ENCODE assay signal across 8 cellular contexts in the genomic region with DNA sequence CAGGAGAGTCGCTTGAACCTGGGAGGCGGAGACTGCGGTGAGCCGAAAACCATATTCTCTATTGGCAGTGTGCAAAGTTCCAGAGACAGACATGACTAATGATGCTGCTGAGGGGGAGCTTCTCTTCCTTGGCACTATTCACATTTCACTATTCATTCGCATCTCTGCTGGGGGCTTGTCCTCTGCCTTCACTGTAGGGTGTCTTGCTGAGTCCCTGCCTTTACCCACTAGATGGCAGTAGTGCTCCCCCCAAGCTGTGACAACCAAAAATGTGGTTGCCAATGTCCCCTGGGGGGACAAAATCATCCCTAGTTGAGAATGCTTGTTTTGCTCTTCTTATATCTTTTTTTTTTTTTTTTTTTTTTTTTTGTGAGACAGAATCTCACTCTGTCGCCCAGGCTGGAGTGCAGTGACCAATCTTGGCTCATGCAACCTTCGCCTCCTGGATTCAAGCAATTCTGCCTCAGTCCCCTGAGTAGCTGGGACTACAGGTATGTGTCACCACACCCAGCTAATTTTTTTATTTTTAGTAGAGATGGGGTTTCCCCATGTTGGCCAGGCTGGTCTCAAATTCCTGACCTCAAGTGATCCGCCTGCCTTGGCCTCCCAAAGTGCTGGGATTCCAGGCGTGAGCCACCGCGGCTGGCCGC. TPM values are rescaled to one million over a fixed set of nuclear protein-coding genes. Genes with fewer than 3 reads are reported as not detected.
DNase-seq lines count a peak whose midpoint lies in the region; ATAC-seq and TF ChIP-seq lines count a peak whose summit lies in the region.
"Not testable (repeated sequence)": the region's sequence is repeated elsewhere in the genome, so short reads cannot be mapped to it uniquely, and the experiment has no call there.

No MANE protein-coding gene starts in this region.

- H3K27me3 Mint-ChIP-seq in chondrocyte (ENCODE audit: low read depth): not testable (repeated sequence)

- not testable (repeated sequence) for H3K4me3 Mint-ChIP-seq in chondrocyte (ENCODE audit: unreplicated experiment)

- H3K4me1 Mint-ChIP-seq in chondrocyte (ENCODE audit: low read depth): not testable (repeated sequence)

- not testable (repeated sequence) for H3K27me3 ChIP-seq in kidney epithelial cell (ENCODE audit: control insufficient read depth, insufficient read depth, low read length)

- ATAC-seq in GM18907 (IDR thresholded peaks at IDR 0.05; ENCODE audit: unreplicated experiment): peak; percentile 69

- H3K36me3 ChIP-seq in kidney epithelial cell (ENCODE audit: control insufficient read depth, insufficient read depth, low read length): not testable (repeated sequence)

- peak overlapping the region; percentile 24 for H3K27ac Mint-ChIP-seq in chondrocyte (ENCODE audit: unreplicated experiment)

- H3K4me3 ChIP-seq in AG10803 (ENCODE audit: low read length); kidney epithelial cell (ENCODE audit: low read depth, low read length): not testable (repeated sequence)

- peaks cover 11% of the 10 kb centered on the region for H3K36me3 Mint-ChIP-seq in chondrocyte (ENCODE audit: low read depth)

- DNase-seq in AG10803 (ENCODE audit: low read depth): peak; percentile 78
- DNase-seq in HT-29 (ENCODE audit: low spot score): peak; percentile 86
- peak; percentile 85 for DNase-seq in NCI-H82 (lab: John Stamatoyannopoulos, UW)
- peak; percentile 65 for DNase-seq in activated CD4-positive, alpha-beta T cell treated with anti-CD3 and anti-CD28 coated beads for 48 hours
- DNase-seq in chondrocyte (ENCODE audit: low spot score): not testable (repeated sequence)
- DNase-seq in kidney epithelial cell (ENCODE audit: low read depth): peak; percentile 16
- peak; percentile 24 to 27 for DNase-seq in stimulated activated CD4-positive, alpha-beta T cell treated with anti-CD3 and anti-CD28 coated beads, Interleukin-1b, Interleukin-23, amount 100 ng/mL, for 1 hour (ENCODE audit: low read depth in 2 of 2)

- TF ChIP-seq CTCF in AG10803 (conservative IDR thresholded peaks at IDR 0.05; ENCODE audit: low read length) (peak; percentile 83), chondrocyte (IDR thresholded peaks at IDR 0.05) (peak; percentile 85), kidney epithelial cell (IDR thresholded peaks at IDR 0.05; ENCODE audit: insufficient read depth, low read length, poor library complexity, severe bottlenecking) (peak; percentile 89)

- H3K9me3 Mint-ChIP-seq in chondrocyte (ENCODE audit: low read depth): not testable (repeated sequence)

RNA-seq across cellular contexts. Expression of a gene that starts 57.5 kb away (rescaled TPM):
- total RNA-seq in HT-29 (2014; rRNA removed; shearing (Covaris generic)): 93.2 and 121 TPM in 2 replicates
- 95.4 to 137 TPM (median 101 TPM) in 3 replicates for total RNA-seq in chondrocyte
- 31.6 and 38.4 TPM in 2 replicates for total RNA-seq in kidney epithelial cell
